In the genomic region with DNA sequence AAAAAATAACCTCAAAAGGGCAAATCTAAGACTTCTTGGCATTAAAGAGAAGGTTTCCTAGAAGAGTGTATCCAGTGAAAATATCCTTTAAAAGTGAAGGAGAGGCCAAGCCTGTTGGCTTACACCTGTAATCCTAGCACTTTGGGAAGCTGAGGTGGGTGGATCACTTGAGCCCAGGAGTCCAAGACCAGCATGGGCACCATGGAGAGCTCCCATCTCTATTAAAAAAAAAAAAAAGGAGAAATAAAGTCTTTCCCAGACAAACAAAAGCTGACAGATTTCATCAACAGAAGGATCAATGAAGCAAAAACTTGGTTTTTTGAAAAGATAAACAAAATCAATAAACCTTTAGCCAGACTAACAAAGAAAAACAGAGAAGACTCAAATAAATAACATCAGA, we compare ENCODE assay signal across 3 cellular contexts.
TF ChIP-seq lines count a peak whose summit lies in the region.

No MANE protein-coding gene starts in this region.

TF ChIP-seq in liver, 16 proteins besides CTCF, POLR2A, EP300 and RAD21:
- TF ChIP-seq, protein P1, sequence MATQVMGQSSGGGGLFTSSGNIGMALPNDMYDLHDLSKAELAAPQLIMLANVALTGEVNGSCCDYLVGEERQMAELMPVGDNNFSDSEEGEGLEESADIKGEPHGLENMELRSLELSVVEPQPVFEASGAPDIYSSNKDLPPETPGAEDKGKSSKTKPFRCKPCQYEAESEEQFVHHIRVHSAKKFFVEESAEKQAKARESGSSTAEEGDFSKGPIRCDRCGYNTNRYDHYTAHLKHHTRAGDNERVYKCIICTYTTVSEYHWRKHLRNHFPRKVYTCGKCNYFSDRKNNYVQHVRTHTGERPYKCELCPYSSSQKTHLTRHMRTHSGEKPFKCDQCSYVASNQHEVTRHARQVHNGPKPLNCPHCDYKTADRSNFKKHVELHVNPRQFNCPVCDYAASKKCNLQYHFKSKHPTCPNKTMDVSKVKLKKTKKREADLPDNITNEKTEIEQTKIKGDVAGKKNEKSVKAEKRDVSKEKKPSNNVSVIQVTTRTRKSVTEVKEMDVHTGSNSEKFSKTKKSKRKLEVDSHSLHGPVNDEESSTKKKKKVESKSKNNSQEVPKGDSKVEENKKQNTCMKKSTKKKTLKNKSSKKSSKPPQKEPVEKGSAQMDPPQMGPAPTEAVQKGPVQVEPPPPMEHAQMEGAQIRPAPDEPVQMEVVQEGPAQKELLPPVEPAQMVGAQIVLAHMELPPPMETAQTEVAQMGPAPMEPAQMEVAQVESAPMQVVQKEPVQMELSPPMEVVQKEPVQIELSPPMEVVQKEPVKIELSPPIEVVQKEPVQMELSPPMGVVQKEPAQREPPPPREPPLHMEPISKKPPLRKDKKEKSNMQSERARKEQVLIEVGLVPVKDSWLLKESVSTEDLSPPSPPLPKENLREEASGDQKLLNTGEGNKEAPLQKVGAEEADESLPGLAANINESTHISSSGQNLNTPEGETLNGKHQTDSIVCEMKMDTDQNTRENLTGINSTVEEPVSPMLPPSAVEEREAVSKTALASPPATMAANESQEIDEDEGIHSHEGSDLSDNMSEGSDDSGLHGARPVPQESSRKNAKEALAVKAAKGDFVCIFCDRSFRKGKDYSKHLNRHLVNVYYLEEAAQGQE (IDR thresholded peaks at IDR 0.05) = peak; percentile 64
- TF ChIP-seq HNF4G (IDR thresholded peaks at IDR 0.05) = no peak

TF ChIP-seq in HEK293, 187 proteins besides CTCF, POLR2A, EP300 and RAD21:
- TF ChIP-seq, protein P1 (tag by site-specific recombination; IDR thresholded peaks at IDR 0.05) = peak; percentile 93
- TF ChIP-seq, protein P2, sequence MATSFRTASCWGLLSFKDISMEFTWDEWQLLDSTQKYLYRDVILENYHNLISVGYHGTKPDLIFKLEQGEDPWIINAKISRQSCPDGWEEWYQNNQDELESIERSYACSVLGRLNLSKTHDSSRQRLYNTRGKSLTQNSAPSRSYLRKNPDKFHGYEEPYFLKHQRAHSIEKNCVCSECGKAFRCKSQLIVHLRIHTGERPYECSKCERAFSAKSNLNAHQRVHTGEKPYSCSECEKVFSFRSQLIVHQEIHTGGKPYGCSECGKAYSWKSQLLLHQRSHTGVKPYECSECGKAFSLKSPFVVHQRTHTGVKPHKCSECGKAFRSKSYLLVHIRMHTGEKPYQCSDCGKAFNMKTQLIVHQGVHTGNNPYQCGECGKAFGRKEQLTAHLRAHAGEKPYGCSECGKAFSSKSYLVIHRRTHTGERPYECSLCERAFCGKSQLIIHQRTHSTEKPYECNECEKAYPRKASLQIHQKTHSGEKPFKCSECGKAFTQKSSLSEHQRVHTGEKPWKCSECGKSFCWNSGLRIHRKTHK (tag by site-specific recombination; IDR thresholded peaks at IDR 0.05) = no peak
- TF ChIP-seq HIC1 (tag by site-specific recombination; IDR thresholded peaks at IDR 0.05) (no peak), ZNF48 (tag by site-specific recombination; IDR thresholded peaks at IDR 0.05) (no peak), ZNF521 (tag by site-specific recombination; IDR thresholded peaks at IDR 0.05) (no peak), BCL11A (tag by site-specific recombination; IDR thresholded peaks at IDR 0.05; ENCODE audit: low read depth) (no peak), YY2 (tag by site-specific recombination; IDR thresholded peaks at IDR 0.05) (no peak)
- TF ChIP-seq, protein P3, sequence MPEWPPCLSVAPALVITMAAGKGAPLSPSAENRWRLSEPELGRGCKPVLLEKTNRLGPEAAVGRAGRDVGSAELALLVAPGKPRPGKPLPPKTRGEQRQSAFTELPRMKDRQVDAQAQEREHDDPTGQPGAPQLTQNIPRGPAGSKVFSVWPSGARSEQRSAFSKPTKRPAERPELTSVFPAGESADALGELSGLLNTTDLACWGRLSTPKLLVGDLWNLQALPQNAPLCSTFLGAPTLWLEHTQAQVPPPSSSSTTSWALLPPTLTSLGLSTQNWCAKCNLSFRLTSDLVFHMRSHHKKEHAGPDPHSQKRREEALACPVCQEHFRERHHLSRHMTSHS (tag by site-specific recombination; IDR thresholded peaks at IDR 0.05) = no peak

TF ChIP-seq in GM12878, 131 proteins besides CTCF, POLR2A, EP300 and RAD21:
- TF ChIP-seq, protein P1 (IDR thresholded peaks at IDR 0.05; ENCODE audit: low read depth, low read length) = peak; percentile 57; the same call in 1 of the 2 replicates
- TF ChIP-seq HDAC6 (IDR thresholded peaks at IDR 0.05; ENCODE audit: unreplicated experiment) = no peak
